In the genomic region with DNA sequence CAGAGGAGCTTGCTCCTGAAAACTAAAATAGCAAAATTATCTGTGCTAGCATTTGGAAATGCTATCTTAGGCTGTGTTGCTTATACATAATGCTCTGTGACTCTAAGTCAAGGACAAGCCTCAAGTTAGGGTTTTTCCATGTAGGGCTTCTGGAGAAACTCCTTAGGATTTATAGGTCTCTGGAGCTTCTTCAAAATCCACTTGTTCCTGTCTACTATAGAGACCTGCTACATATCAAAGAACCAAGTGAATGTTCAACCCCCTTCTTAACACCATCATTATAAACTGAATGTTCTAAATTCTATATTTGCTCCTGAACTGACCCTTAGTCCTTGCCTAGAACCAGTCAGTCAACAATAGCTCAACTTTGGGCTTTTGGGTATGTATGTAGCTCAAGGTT, we compare ENCODE assay signal across 3 cellular contexts.
"Had no signal": no experiment of that assay in that cellular context is flagged by ENCODE, and none has a peak within 500 bp of the region (broad histone marks: within the 10 kb centered on the region; RNA-seq: fewer than 3 reads in every experiment).

No MANE protein-coding gene starts in this region.

- H3K4me3 ChIP-seq: GM12878 had no signal

- DNase-seq: GDM1, GF-D8 had no signal

- ATAC-seq: GM12878 had no signal
